12 cellular contexts compared by ENCODE assay signal in genomic region chr1:33176362-33176850, GRCh38. TPM values are rescaled to one million over a fixed set of nuclear protein-coding genes. Genes with fewer than 3 reads are reported as not detected.
DNase-seq lines count a peak whose midpoint lies in the region; ATAC-seq, FAIRE-seq and TF ChIP-seq lines count a peak whose summit lies in the region.
"Had no signal": no experiment of that assay in that cellular context is flagged by ENCODE, and none has a peak within 500 bp of the region (broad histone marks: within the 10 kb centered on the region; RNA-seq: fewer than 3 reads in every experiment).

No MANE protein-coding gene starts in this region.

- H3K27ac Mint-ChIP-seq in activated T-helper 17 cell treated with anti-CD3 and anti-CD28 coated beads, Interleukin-2, amount 50 U/mL, for 72 hours, result no peak overlapping the region

- ATAC-seq in upper lobe of right lung, result no peak
- ATAC-seq in activated CD4-positive, CD25-positive, alpha-beta regulatory T cell treated with anti-CD3 and anti-CD28 coated beads, Interleukin-2, amount 50 U/mL, for 24 hours, result no peak
- ATAC-seq in activated T-helper 17 cell treated with anti-CD3 and anti-CD28 coated beads, Interleukin-2, amount 50 U/mL, for 72 hours (replicated peaks), result no peak

- H3K27me3 ChIP-seq in adipocyte (replicated peaks; ENCODE audit: control insufficient read depth, insufficient read depth, low read length) (no peaks in the 10 kb centered on the region), upper lobe of right lung (no peaks in the 10 kb centered on the region)
- H3K27me3 ChIP-seq: right atrium auricular region had no signal

- no peak overlapping the region for H3K27ac ChIP-seq in upper lobe of right lung
- H3K27ac ChIP-seq: right atrium auricular region, SK-N-MC had no signal

- TF ChIP-seq CTCF in upper lobe of right lung (IDR thresholded peaks at IDR 0.05), result no peak

- peak overlapping the region; percentile 10 for H3K9ac ChIP-seq in adipocyte (ENCODE audit: low read length)

- H3K9me3 ChIP-seq in adipocyte (ENCODE audit: control insufficient read depth, low read length), result no peaks in the 10 kb centered on the region
- no peaks in the 10 kb centered on the region for H3K9me3 ChIP-seq in upper lobe of right lung
- H3K9me3 ChIP-seq: Caco-2, right atrium auricular region had no signal

- H3K36me3 Mint-ChIP-seq in activated T-helper 17 cell treated with anti-CD3 and anti-CD28 coated beads, Interleukin-2, amount 50 U/mL, for 72 hours (ENCODE audit: low read depth), result no peaks in the 10 kb centered on the region

- intact Hi-C loops in upper lobe of right lung (cut with DNase I), result no loop called here

- no peaks in the 10 kb centered on the region for H3K27me3 Mint-ChIP-seq in activated T-helper 17 cell treated with anti-CD3 and anti-CD28 coated beads, Interleukin-2, amount 50 U/mL, for 72 hours
- H3K27me3 Mint-ChIP-seq: central memory CD8-positive, alpha-beta T cell had no signal

- H3K4me1 ChIP-seq in adipocyte (ENCODE audit: control insufficient read depth, insufficient read depth, low read length) (peaks cover 17% of the 10 kb centered on the region), upper lobe of right lung (peaks cover 8% of the 10 kb centered on the region)

- H3K9me3 Mint-ChIP-seq in activated T-helper 17 cell treated with anti-CD3 and anti-CD28 coated beads, Interleukin-2, amount 50 U/mL, for 72 hours, result no peaks in the 10 kb centered on the region
- H3K9me3 Mint-ChIP-seq: central memory CD8-positive, alpha-beta T cell had no signal

- H3K4me3 ChIP-seq in adipocyte (ENCODE audit: low read length), result no peak overlapping the region
- no peak overlapping the region for H3K4me3 ChIP-seq in upper lobe of right lung
- H3K4me3 ChIP-seq: right atrium auricular region, SK-N-MC had no signal

- no peak for FAIRE-seq in HTR-8/SVneo (lab: Jason Lieb, UNC)

- no peak overlapping the region for H3K4me3 Mint-ChIP-seq in activated T-helper 17 cell treated with anti-CD3 and anti-CD28 coated beads, Interleukin-2, amount 50 U/mL, for 72 hours
- H3K4me3 Mint-ChIP-seq: central memory CD8-positive, alpha-beta T cell had no signal

- peaks cover 24% of the 10 kb centered on the region for H3K4me1 Mint-ChIP-seq in activated T-helper 17 cell treated with anti-CD3 and anti-CD28 coated beads, Interleukin-2, amount 50 U/mL, for 72 hours

- peak; percentile 23 for DNase-seq in HTR-8/SVneo (ENCODE audit: insufficient read length, low spot score)
- DNase-seq in adipocyte (ENCODE audit: low read depth), result peak; percentile 84
- peak; percentile 62 for DNase-seq in globus pallidus (ENCODE audit: low spot score)
- DNase-seq in stromal cell of bone marrow (ENCODE audit: low read depth), result peak; percentile 32
- no peak for DNase-seq in upper lobe of right lung
- DNase-seq: Caco-2, NCI-H510A had no signal

- H3K36me3 ChIP-seq in adipocyte (ENCODE audit: control insufficient read depth, insufficient read depth, low read length, severe bottlenecking) (no peaks in the 10 kb centered on the region), upper lobe of right lung (no peaks in the 10 kb centered on the region)
- H3K36me3 ChIP-seq: right atrium auricular region had no signal

RNA-seq across cellular contexts. Expression of gene TRIM62, which starts 5.4 kb away (rescaled TPM):
- 4.5 TPM for total RNA-seq in upper lobe of right lung
- total RNA-seq in activated T-helper 17 cell treated with anti-CD3 and anti-CD28 coated beads, Interleukin-2, amount 50 U/mL, for 72 hours, result 1 to 10 TPM; 4.3 to 6.5 TPM
